ENCODE assay signal across 24 cellular contexts in genomic region chr1:110242062-110242461, GRCh38.
"Had no signal": no experiment of that assay in that cellular context is flagged by ENCODE, and none has a peak within 500 bp of the region (broad histone marks: within the 10 kb centered on the region; RNA-seq: fewer than 3 reads in every experiment).

No MANE protein-coding gene starts in this region.

- H3K36me3 Mint-ChIP-seq: brain; natural killer cell treated with Interleukin-12 subunit alpha and Interleukin-12 subunit beta and Interleukin-15 and Interleukin-18, amount 100 ng/mL, for 72 hours had no signal

- H3K4me2 ChIP-seq: hepatocyte had no signal

- ATAC-seq: activated naive CD4-positive, alpha-beta T cell treated with anti-CD3 and anti-CD28 coated beads, Interleukin-2, amount 50 U/mL, for 72 hours; esophagus mucosa; left ventricle myocardium superior; natural killer cell treated with Interleukin-12 subunit alpha and Interleukin-12 subunit beta and Interleukin-15 and Interleukin-18, amount 100 ng/mL, for 72 hours; stimulated activated naive CD8-positive, alpha-beta T cell treated with anti-CD3 and anti-CD28 coated beads, Interleukin-15, Interleukin-2, amounts not matched to agents 100 U/mL and 50 U/mL, for 24 hours; upper lobe of right lung had no signal

- H3K9me3 Mint-ChIP-seq: activated CD4-positive, alpha-beta memory T cell treated with anti-CD3 and anti-CD28 coated beads for 36 hours; brain; natural killer cell treated with Interleukin-12 subunit alpha and Interleukin-12 subunit beta and Interleukin-15 and Interleukin-18, amount 100 ng/mL, for 72 hours; T-helper 1 cell treated with Interleukin-12 subunit alpha and Interleukin-12 subunit beta and Interleukin-4 antibody, amounts not matched to agents 30 μg/mL and 1 μg/mL, for 36 hours had no signal

- H3K27me3 Mint-ChIP-seq: activated CD4-positive, alpha-beta memory T cell treated with anti-CD3 and anti-CD28 coated beads for 36 hours had no signal

- H2AFZ ChIP-seq: hepatocyte had no signal

- DNase-seq: activated CD4-positive, alpha-beta memory T cell treated with anti-CD3 and anti-CD28 coated beads for 36 hours; activated CD4-positive, alpha-beta T cell treated with anti-CD3 and anti-CD28 coated beads for 48 hours; activated CD4-positive, CD25-positive, alpha-beta regulatory T cell; activated gamma-delta T cell; activated T-cell treated with anti-CD3 and anti-CD28 coated beads, Interleukin-2, amount 50 U/mL, for 48 hours; caudate nucleus; dermis blood vessel endothelial cell; effector CD8-positive, alpha-beta T cell; glutamatergic neuron; left ventricle myocardium superior; mammary epithelial cell; midbrain; stimulated activated CD4-positive, alpha-beta T cell treated with anti-CD3 and anti-CD28 coated beads, Interleukin-4, amount 100 ng/mL, for 24 hours; stimulated activated naive CD8-positive, alpha-beta T cell treated with anti-CD3 and anti-CD28 coated beads, Interleukin-15, Interleukin-2, amounts not matched to agents 100 U/mL and 50 U/mL, for 24 hours; T1000; thyroid gland; upper lobe of right lung had no signal

- H3K4me1 ChIP-seq: thyroid gland had no signal

- H3K4me3 ChIP-seq: hepatocyte, prostate gland, thyroid gland, upper lobe of right lung had no signal

- H3K4me3 Mint-ChIP-seq: activated CD4-positive, alpha-beta memory T cell treated with anti-CD3 and anti-CD28 coated beads for 36 hours; brain; natural killer cell treated with Interleukin-12 subunit alpha and Interleukin-12 subunit beta and Interleukin-15 and Interleukin-18, amount 100 ng/mL, for 72 hours; T-helper 1 cell treated with Interleukin-12 subunit alpha and Interleukin-12 subunit beta and Interleukin-4 antibody, amounts not matched to agents 30 μg/mL and 1 μg/mL, for 36 hours had no signal

- H3K27me3 ChIP-seq: thyroid gland, upper lobe of right lung had no signal

- H3K27ac Mint-ChIP-seq: activated CD4-positive, alpha-beta memory T cell treated with anti-CD3 and anti-CD28 coated beads for 36 hours; natural killer cell treated with Interleukin-12 subunit alpha and Interleukin-12 subunit beta and Interleukin-15 and Interleukin-18, amount 100 ng/mL, for 72 hours; T-helper 1 cell treated with Interleukin-12 subunit alpha and Interleukin-12 subunit beta and Interleukin-4 antibody, amounts not matched to agents 30 μg/mL and 1 μg/mL, for 36 hours had no signal

- H3K27ac ChIP-seq: hepatocyte, prostate gland, thyroid gland, upper lobe of right lung had no signal

- H3K79me2 ChIP-seq: hepatocyte had no signal
